ENCODE assay signal across 1 cellular context in genomic region chr12:56299853-56300643, GRCh38.
TF ChIP-seq lines count a peak whose summit lies in the region.

Gene CS, minus strand, starts transcription at chr12:56300330. Its CDS starts 129 bp downstream, at chr12:56300201.

TF ChIP-seq in HepG2, 621 proteins besides CTCF, POLR2A, EP300 and RAD21 (continued from another document):
- TF ChIP-seq ZNF276 (CRISPR knock-in tag; IDR thresholded peaks at IDR 0.05; ENCODE audit: low read depth) (peak; percentile 56; the same call in 1 of the 2 replicates), HBP1 (CRISPR knock-in tag; IDR thresholded peaks at IDR 0.05; ENCODE audit: low read depth) (0 out of 2 replicates have a peak, but pooled peaks have one; percentile 67), ATF3 (CRISPR knock-in tag; IDR thresholded peaks at IDR 0.05) (0 out of 2 replicates have a peak, but pooled peaks have one; percentile 3), ZNF274 (CRISPR knock-in tag; IDR thresholded peaks at IDR 0.05) (no peak), ZNF841 (CRISPR knock-in tag; IDR thresholded peaks at IDR 0.05; ENCODE audit: borderline replicate concordance) (no peak), RXRA (CRISPR knock-in tag; IDR thresholded peaks at IDR 0.05) (peak; percentile 53; the same call in 1 of the 2 replicates), IKZF5 (CRISPR knock-in tag; IDR thresholded peaks at IDR 0.05) (no peak; the same call in 1 of the 2 replicates), THRA (CRISPR knock-in tag; IDR thresholded peaks at IDR 0.05; ENCODE audit: borderline replicate concordance) (peak; percentile 44; the same call in 1 of the 2 replicates), ZNF775 (CRISPR knock-in tag; IDR thresholded peaks at IDR 0.05; ENCODE audit: borderline replicate concordance) (no peak), ZNF883 (CRISPR knock-in tag; IDR thresholded peaks at IDR 0.05; ENCODE audit: not compliant biosample characterization) (peak; percentile 47), ATM (IDR thresholded peaks at IDR 0.05; ENCODE audit: borderline replicate concordance) (no peak), SNAPC4 (CRISPR knock-in tag; IDR thresholded peaks at IDR 0.05) (peak; percentile 52; the same call in 1 of the 2 replicates), SP1 (IDR thresholded peaks at IDR 0.05) (no peak), SP1 (CRISPR knock-in tag; IDR thresholded peaks at IDR 0.05) (peak; percentile 59)
